ENCODE assay signal across 13 cellular contexts in the genomic region with DNA sequence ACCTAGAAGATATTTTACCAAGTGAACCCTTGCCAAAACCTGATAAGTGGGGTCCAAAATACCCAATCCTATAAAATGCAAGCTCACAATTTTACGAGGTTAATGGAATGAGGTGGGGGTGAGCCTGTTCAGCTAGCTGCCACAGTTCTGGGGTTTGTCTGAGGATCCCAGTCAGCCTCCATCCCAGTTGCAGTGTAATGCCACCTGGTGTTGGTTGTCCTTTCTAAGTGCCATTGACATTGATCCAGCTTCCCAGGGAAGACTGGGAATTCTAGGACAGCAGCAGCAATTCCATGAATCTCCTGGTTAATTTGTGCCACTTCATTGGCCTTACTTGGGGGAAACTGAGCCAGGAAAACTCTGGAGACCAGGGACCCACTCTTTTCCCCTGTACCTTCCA.
"Had no signal": no experiment of that assay in that cellular context is flagged by ENCODE, and none has a peak within 500 bp of the region (broad histone marks: within the 10 kb centered on the region; RNA-seq: fewer than 3 reads in every experiment).

No MANE protein-coding gene starts in this region.

- H3K4me3 ChIP-seq: breast epithelium, dorsolateral prefrontal cortex, testis, upper lobe of right lung had no signal

- H3K27ac ChIP-seq: breast epithelium, dorsolateral prefrontal cortex, foreskin keratinocyte, testis, upper lobe of right lung had no signal

- H3K36me3 ChIP-seq: breast epithelium, upper lobe of right lung had no signal

- H3K27me3 ChIP-seq: breast epithelium, dorsolateral prefrontal cortex, foreskin keratinocyte, testis, upper lobe of right lung had no signal

- ATAC-seq: activated CD8-positive, alpha-beta T cell treated with anti-CD3 and anti-CD28 coated beads for 36 hours; foreskin keratinocyte; stimulated activated naive CD8-positive, alpha-beta T cell treated with anti-CD3 and anti-CD28 coated beads, Interleukin-15, amount 100 ng/mL, for 72 hours; upper lobe of right lung had no signal

- DNase-seq: activated CD4-positive, alpha-beta T cell treated with anti-CD3 and anti-CD28 coated beads for 4 hours; activated CD8-positive, alpha-beta memory T cell treated with anti-CD3 and anti-CD28 coated beads, Interleukin-2, amount 50 U/mL, for 48 hours; activated CD8-positive, alpha-beta T cell treated with anti-CD3 and anti-CD28 coated beads for 36 hours; activated naive CD4-positive, alpha-beta T cell; aorta; dorsolateral prefrontal cortex; foreskin keratinocyte; stimulated activated CD4-positive, alpha-beta T cell treated with anti-CD3 and anti-CD28 coated beads, Interleukin-4, amount 100 ng/mL, for 1 hour; stimulated activated naive CD8-positive, alpha-beta T cell treated with anti-CD3 and anti-CD28 coated beads, Interleukin-15, amount 100 ng/mL, for 72 hours; T1000; testis; upper lobe of right lung had no signal

- H3K4me1 ChIP-seq: breast epithelium, foreskin keratinocyte, testis, upper lobe of right lung had no signal
